In the genomic region with DNA sequence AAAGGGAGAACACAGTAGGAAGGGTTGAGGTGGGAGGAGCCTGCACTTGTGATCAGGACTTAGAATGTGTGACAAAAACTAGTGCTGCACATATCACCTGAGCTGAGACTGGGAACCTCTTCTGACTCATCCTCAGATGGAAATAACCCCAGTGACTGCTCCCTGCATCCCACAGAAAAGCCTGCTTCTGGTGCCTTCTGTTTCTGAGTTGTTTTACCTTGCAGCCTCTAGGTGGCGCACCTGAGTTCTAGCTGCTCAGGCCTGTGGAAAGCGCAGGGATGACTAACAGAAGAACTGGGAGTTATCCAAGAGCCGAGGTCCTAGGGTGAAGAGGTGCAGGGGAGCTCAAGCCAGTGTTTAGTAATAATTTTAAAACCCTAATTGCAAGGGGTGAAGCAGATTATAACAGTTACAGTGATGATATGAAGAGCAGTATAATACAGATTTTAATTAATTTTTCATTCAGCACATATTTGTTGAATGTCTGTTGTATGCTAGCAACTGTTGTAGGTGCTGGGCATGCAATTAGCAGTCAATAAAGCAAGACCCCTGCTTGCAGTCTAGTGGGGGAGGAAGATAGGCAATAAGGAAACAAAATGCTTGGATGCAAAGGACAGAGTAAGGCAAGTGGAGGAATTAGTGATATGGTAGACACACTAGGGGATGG, we compare ENCODE assay signal across 8 cellular contexts.
DNase-seq lines count a peak whose midpoint lies in the region; ATAC-seq, FAIRE-seq and TF ChIP-seq lines count a peak whose summit lies in the region.

No MANE protein-coding gene starts in this region.

- no peak overlapping the region for H3K27ac Mint-ChIP-seq in T-helper 2 cell treated with Interferon-gamma antibody and Interleukin-4, amounts not matched to agents 5 μg/mL and 100 μg/mL, for 36 hours

- H3K9me3 Mint-ChIP-seq in T-helper 2 cell treated with Interferon-gamma antibody and Interleukin-4, amounts not matched to agents 5 μg/mL and 100 μg/mL, for 36 hours = no peaks in the 10 kb centered on the region

- FAIRE-seq in GM12891 (lab: Jason Lieb, UNC) = peak; percentile 33

- no peaks in the 10 kb centered on the region for H3K4me1 Mint-ChIP-seq in T-helper 2 cell treated with Interferon-gamma antibody and Interleukin-4, amounts not matched to agents 5 μg/mL and 100 μg/mL, for 36 hours (ENCODE audit: low read depth)

- H3K36me3 Mint-ChIP-seq in T-helper 2 cell treated with Interferon-gamma antibody and Interleukin-4, amounts not matched to agents 5 μg/mL and 100 μg/mL, for 36 hours (ENCODE audit: low read depth) = no peaks in the 10 kb centered on the region

- intact Hi-C loops in left colon (cut with DNase I, micrococcal nuclease) = loop anchor here in 1 of 2 donors (10.0 kb wide), 1 partner anchor 610 kb away; no protein-coding TSS in a partner anchor

- peaks cover 3% of the 10 kb centered on the region for H3K27me3 Mint-ChIP-seq in T-helper 2 cell treated with Interferon-gamma antibody and Interleukin-4, amounts not matched to agents 5 μg/mL and 100 μg/mL, for 36 hours (ENCODE audit: low read depth)

- no peak overlapping the region for H3K4me3 Mint-ChIP-seq in T-helper 2 cell treated with Interferon-gamma antibody and Interleukin-4, amounts not matched to agents 5 μg/mL and 100 μg/mL, for 36 hours

- peak; percentile 80 for DNase-seq in A172 (ENCODE audit: low spot score)
- DNase-seq in GM12891 (ENCODE audit: insufficient read length, low spot score) = peak; percentile 30
- DNase-seq in NCI-H1417 (lab: John Stamatoyannopoulos, UW) = peak; percentile 39 to 77 (median 53)
- DNase-seq in T-helper 2 cell treated with Interferon-gamma antibody and Interleukin-4, amounts not matched to agents 5 μg/mL and 100 μg/mL, for 36 hours (ENCODE audit: low spot score) = peak; percentile 21
- peak; percentile 34 for DNase-seq in cerebellum (ENCODE audit: low spot score)
- peak; percentile 32 to 49 for DNase-seq in left colon
- DNase-seq in stimulated activated CD4-positive, alpha-beta T cell treated with anti-CD3 and anti-CD28 coated beads, TNF-alpha, amount 100 ng/mL, for 24 hours (ENCODE audit: low read depth in 3 of 3) = peak in 2 of 3 experiments; percentile 6 to 34

- TF ChIP-seq POLR2A in GM12891 (IDR thresholded peaks at IDR 0.05; ENCODE audit: low read depth, low read length) = no peak

- peak; percentile 60 for ATAC-seq in left colon
- ATAC-seq in HG03108 (IDR thresholded peaks at IDR 0.05; ENCODE audit: unreplicated experiment) = no peak

TF ChIP-seq in GM12891, 5 proteins besides CTCF, POLR2A, EP300 and RAD21:
- TF ChIP-seq SPI1 (IDR thresholded peaks at IDR 0.05; ENCODE audit: low read depth, low read length) (no peak), TAF1 (IDR thresholded peaks at IDR 0.05; ENCODE audit: low read depth, low read length) (no peak), PAX5 (IDR thresholded peaks at IDR 0.05; ENCODE audit: insufficient read depth, low read length, severe bottlenecking) (no peak), POU2F2 (IDR thresholded peaks at IDR 0.05; ENCODE audit: low read depth, low read length) (no peak), POLR2AphosphoS5 (IDR thresholded peaks at IDR 0.05; ENCODE audit: low read depth, low read length) (no peak)

Comparison
In these comparisons a context has a peak if more than half of its experiments do, and no peak if none do; other contexts are left out.
1. DNase-seq: peak in every context shown above with its lines; median percentile 80 in A172; 53 in NCI-H1417; 40 in left colon; 34 in cerebellum; 30 in GM12891; 21 in T-helper 2 cell treated with Interferon-gamma antibody and Interleukin-4, amounts not matched to agents 5 μg/mL and 100 μg/mL, for 36 hours; 20 in stimulated activated CD4-positive, alpha-beta T cell treated with anti-CD3 and anti-CD28 coated beads, TNF-alpha, amount 100 ng/mL, for 24 hours.